ENCODE assay signal across 1 cellular context in the genomic region with DNA sequence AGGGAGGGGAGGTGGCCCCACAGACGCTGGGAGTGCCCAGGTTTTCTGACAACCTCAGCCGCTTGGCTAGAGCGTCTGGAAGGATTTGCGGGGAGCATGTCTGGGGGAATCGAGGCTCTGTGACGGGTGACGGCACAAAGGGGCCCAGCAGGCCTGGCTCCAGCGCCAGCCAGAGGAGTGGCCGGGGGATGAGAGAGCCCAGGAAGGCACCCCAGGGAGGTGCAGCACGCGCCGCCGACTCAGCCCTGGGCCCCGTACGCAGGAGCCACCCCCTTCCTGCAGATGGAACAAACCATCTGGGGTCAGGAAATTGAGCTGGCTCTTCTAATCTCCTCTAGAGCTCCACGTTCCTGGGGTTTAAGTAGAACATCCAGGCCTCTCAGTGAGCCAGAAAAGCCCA.
TF ChIP-seq lines count a peak whose summit lies in the region.

No MANE protein-coding gene starts in this region.

TF ChIP-seq in H1, 55 proteins besides CTCF, POLR2A, EP300 and RAD21:
- no peak for TF ChIP-seq SRF (IDR thresholded peaks at IDR 0.05; ENCODE audit: low read depth, low read length)
- peak; percentile 27 for TF ChIP-seq EZH2 (IDR thresholded peaks at IDR 0.05; ENCODE audit: low read depth, low read length, severe bottlenecking)
